Comparison of ENCODE assay signal across 1 cellular context in the genomic region with DNA sequence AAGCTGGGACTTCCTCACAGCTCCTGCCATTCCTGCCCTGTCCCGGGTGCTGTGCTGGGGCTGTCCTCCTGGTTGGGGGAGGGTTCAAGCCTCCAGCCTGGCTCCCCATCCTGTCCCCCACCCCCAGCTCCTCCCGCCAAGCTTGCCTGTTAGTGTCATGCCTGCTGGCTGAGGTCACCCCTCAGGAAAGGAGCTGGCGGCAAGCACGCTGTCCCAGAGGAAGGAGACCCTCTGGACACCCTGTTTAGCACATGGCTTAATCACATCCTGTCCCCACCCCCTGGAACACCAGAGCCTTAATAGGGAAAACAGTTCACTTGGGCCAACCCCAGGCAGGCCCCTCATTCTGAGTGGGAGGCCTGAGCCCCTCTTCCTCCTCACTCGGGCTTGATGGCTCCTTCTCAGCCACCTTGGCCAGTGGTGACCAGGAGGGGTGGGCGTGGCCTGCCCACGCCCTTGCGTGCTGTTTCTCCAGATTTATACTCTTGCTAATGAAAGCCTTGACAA.
TF ChIP-seq lines count a peak whose summit lies in the region.

No MANE protein-coding gene starts in this region.

TF ChIP-seq in GM23338, 12 proteins besides CTCF, POLR2A, EP300 and RAD21:
- TF ChIP-seq ZNF114 (CRISPR knock-in tag; IDR thresholded peaks at IDR 0.05) (no peak), REST (IDR thresholded peaks at IDR 0.05; ENCODE audit: unreplicated experiment) (no peak), JUNB (IDR thresholded peaks at IDR 0.05; ENCODE audit: unreplicated experiment) (no peak), CREB1 (CRISPR knock-in tag; IDR thresholded peaks at IDR 0.05; ENCODE audit: low read depth) (no peak)
